In genomic region chr3:188323067-188323842, GRCh38 we compare ENCODE assay signal across 14 cellular contexts.
DNase-seq lines count a peak whose midpoint lies in the region; ATAC-seq and TF ChIP-seq lines count a peak whose summit lies in the region.
"Had no signal": no experiment of that assay in that cellular context is flagged by ENCODE, and none has a peak within 500 bp of the region (broad histone marks: within the 10 kb centered on the region; RNA-seq: fewer than 3 reads in every experiment).

No MANE protein-coding gene starts in this region.

- POLR2A ChIA-PET in activated CD4-positive, alpha-beta memory T cell treated with anti-CD3 and anti-CD28 coated beads for 36 hours (lab: Charles Lee): interaction anchor here (0.5 to 2.9 kb wide), 8 partner anchors 13 to 579 kb away, joined by 3 to 18 read pairs (median 6); partner anchors contain the start of gene BCL6

- H3K36me3 Mint-ChIP-seq in activated CD4-positive, alpha-beta memory T cell treated with anti-CD3 and anti-CD28 coated beads for 36 hours: peaks cover 14% of the 10 kb centered on the region

- DNase-seq in SW480 (ENCODE audit: low spot score) (peak; percentile 9), coronary artery (ENCODE audit: low spot score) (no peak), AML-193 (lab: John Stamatoyannopoulos, UW) (no peak)
- peak; percentile 66 for DNase-seq in activated CD4-positive, alpha-beta memory T cell treated with anti-CD3 and anti-CD28 coated beads for 36 hours
- peak; percentile 67 for DNase-seq in stimulated activated CD4-positive, alpha-beta T cell treated with anti-CD3 and anti-CD28 coated beads, Interleukin-4, amount 100 ng/mL, for 24 hours
- DNase-seq: Caco-2, cerebellar nuclear complex, GOT3, NCI-H1436 treated with DMSO at 0.1 percent for 48 hours, NCI-H69, nephron progenitor cell, SHP77 had no signal

- peaks cover 57% of the 10 kb centered on the region for H3K4me1 Mint-ChIP-seq in activated CD4-positive, alpha-beta memory T cell treated with anti-CD3 and anti-CD28 coated beads for 36 hours (ENCODE audit: low read depth)
- H3K4me1 Mint-ChIP-seq: nephron progenitor cell had no signal

- no peak overlapping the region for H3K4me3 ChIP-seq in coronary artery

- H3K4me3 Mint-ChIP-seq in activated CD4-positive, alpha-beta memory T cell treated with anti-CD3 and anti-CD28 coated beads for 36 hours: no peak overlapping the region
- H3K4me3 Mint-ChIP-seq: nephron progenitor cell had no signal

- ATAC-seq in GM18498 (IDR thresholded peaks at IDR 0.05; ENCODE audit: unreplicated experiment) (no peak), HG03460 (IDR thresholded peaks at IDR 0.05; ENCODE audit: unreplicated experiment) (no peak)

- H3K27ac ChIP-seq in coronary artery: peak overlapping the region; percentile 38 to 43

- no peaks in the 10 kb centered on the region for H3K9me3 Mint-ChIP-seq in activated CD4-positive, alpha-beta memory T cell treated with anti-CD3 and anti-CD28 coated beads for 36 hours

- intact Hi-C loops in activated CD4-positive, alpha-beta memory T cell treated with anti-CD3 and anti-CD28 coated beads for 36 hours (cut with micrococcal nuclease): loop anchor here (1.0 to 5.0 kb wide), 10 partner anchors 14 to 629 kb away; no protein-coding TSS in a partner anchor

- TF ChIP-seq CTCF in coronary artery (IDR thresholded peaks at IDR 0.05): no peak

- H3K27me3 Mint-ChIP-seq in activated CD4-positive, alpha-beta memory T cell treated with anti-CD3 and anti-CD28 coated beads for 36 hours: peaks cover 2% of the 10 kb centered on the region

- CTCF ChIA-PET in activated CD4-positive, alpha-beta memory T cell treated with anti-CD3 and anti-CD28 coated beads for 36 hours (lab: Charles Lee): interaction anchor here (0.7 to 2.0 kb wide), 10 partner anchors 13 to 585 kb away, joined by 3 to 9 read pairs (median 4); no protein-coding TSS in a partner anchor

- peak overlapping the region; percentile 83 for H3K27ac Mint-ChIP-seq in activated CD4-positive, alpha-beta memory T cell treated with anti-CD3 and anti-CD28 coated beads for 36 hours
- H3K27ac Mint-ChIP-seq: nephron progenitor cell had no signal

Comparison
In these comparisons a context has a peak if more than half of its experiments do, and no peak if none do; other contexts are left out.
1. DNase-seq: peak in SW480 (single experiment), activated CD4-positive, alpha-beta memory T cell treated with anti-CD3 and anti-CD28 coated beads for 36 hours (single experiment) and stimulated activated CD4-positive, alpha-beta T cell treated with anti-CD3 and anti-CD28 coated beads, Interleukin-4, amount 100 ng/mL, for 24 hours (single experiment); none in coronary artery (single experiment) and AML-193 (0 of 2).